In genomic region chr10:3000063-3000462, GRCh38 we compare ENCODE assay signal across 12 cellular contexts.
"Had no signal": no experiment of that assay in that cellular context is flagged by ENCODE, and none has a peak within 500 bp of the region (broad histone marks: within the 10 kb centered on the region; RNA-seq: fewer than 3 reads in every experiment).

No MANE protein-coding gene starts in this region.

- DNase-seq: activated CD4-positive, alpha-beta memory T cell treated with anti-CD3 and anti-CD28 coated beads, Interleukin-2, amount 10 ng/mL, durations not matched to agents 7 days and 5 days; activated CD4-positive, alpha-beta T cell treated with anti-CD3 and anti-CD28 coated beads for 4 hours; activated naive CD4-positive, alpha-beta T cell treated with anti-CD3 and anti-CD28 coated beads, Interleukin-2, amount 10 ng/mL, durations not matched to agents 7 days and 5 days; activated T-cell treated with anti-CD3 and anti-CD28 coated beads, Interleukin-2, amount 50 U/mL, for 24 hours; islet precursor cell; left lung; natural killer cell; stimulated activated CD4-positive, alpha-beta T cell treated with anti-CD3 and anti-CD28 coated beads, Interleukin-12 subunit alpha, Interleukin-12 subunit beta, amount 100 ng/mL, for 4 hours; stimulated activated CD4-positive, alpha-beta T cell treated with anti-CD3 and anti-CD28 coated beads, Interleukin-2, amount 100 ng/mL, for 24 hours; uterus had no signal

- ATAC-seq: gastroesophageal sphincter, left lung, natural killer cell, WTC11 had no signal
